1 cellular context compared by ENCODE assay signal in genomic region chr1:244652699-244653438, GRCh38.
A peak's percentile ranks its signal among the peaks of the same experiment; 100 is the strongest.
TF ChIP-seq lines count a peak whose summit lies in the region.

Gene DESI2 (plus strand): TSS chr1:244653126. CDS start chr1:244653314, 188 bp downstream.

TF ChIP-seq in HepG2, 621 proteins besides CTCF, POLR2A, EP300 and RAD21 (continued from another document and continues in another):
- TF ChIP-seq BCLAF1 (IDR thresholded peaks at IDR 0.05) (no peak), ETS1 (CRISPR knock-in tag; IDR thresholded peaks at IDR 0.05) (peak; percentile 31; the same call in 1 of the 2 replicates), THRA (CRISPR knock-in tag; IDR thresholded peaks at IDR 0.05; ENCODE audit: borderline replicate concordance) (0 out of 2 replicates have a peak, but pooled peaks have one; percentile 21), THAP11 (CRISPR knock-in tag; IDR thresholded peaks at IDR 0.05) (peak; percentile 99), ZNF160 (CRISPR knock-in tag; IDR thresholded peaks at IDR 0.05) (peak; percentile 80; the same call in 1 of the 2 replicates), DNMT1 (CRISPR knock-in tag; IDR thresholded peaks at IDR 0.05) (peak; percentile 85), ZBTB40 (IDR thresholded peaks at IDR 0.05) (no peak), ZBTB40 (CRISPR knock-in tag; IDR thresholded peaks at IDR 0.05) (peak; percentile 3; the same call in 1 of the 2 replicates), ZBTB38 (CRISPR knock-in tag; IDR thresholded peaks at IDR 0.05) (peak; percentile 52), ZBTB8A (CRISPR knock-in tag; IDR thresholded peaks at IDR 0.05; ENCODE audit: borderline replicate concordance, low read depth) (no peak; the same call in 1 of the 2 replicates), SNAPC5 (CRISPR knock-in tag; IDR thresholded peaks at IDR 0.05; ENCODE audit: borderline replicate concordance) (0 out of 2 replicates have a peak, but pooled peaks have one; percentile 76), ZFP62 (CRISPR knock-in tag; IDR thresholded peaks at IDR 0.05) (no peak), GPBP1L1 (CRISPR knock-in tag; IDR thresholded peaks at IDR 0.05) (no peak), KAT2B (IDR thresholded peaks at IDR 0.05; ENCODE audit: borderline replicate concordance, low read depth, low read length) (no peak), RELA (CRISPR knock-in tag; IDR thresholded peaks at IDR 0.05) (no peak), AFF4 (CRISPR knock-in tag; IDR thresholded peaks at IDR 0.05) (no peak), SRSF4 (IDR thresholded peaks at IDR 0.05; ENCODE audit: low read depth, low read length, poor library complexity, severe bottlenecking) (no peak), PAWR (CRISPR knock-in tag; IDR thresholded peaks at IDR 0.05; ENCODE audit: borderline replicate concordance) (no peak), ZNF788 (CRISPR knock-in tag; IDR thresholded peaks at IDR 0.05; ENCODE audit: borderline replicate concordance) (peak; percentile 29; the same call in 1 of the 2 replicates), FOXO4 (CRISPR knock-in tag; conservative IDR thresholded peaks at IDR 0.05) (no peak), CENPT (CRISPR knock-in tag; IDR thresholded peaks at IDR 0.05; ENCODE audit: low read depth) (no peak), HMGXB3 (CRISPR knock-in tag; IDR thresholded peaks at IDR 0.05; ENCODE audit: borderline replicate concordance) (no peak; the same call in 1 of the 2 replicates), ZMYM3 (CRISPR knock-in tag; IDR thresholded peaks at IDR 0.05) (no peak)
